8 cellular contexts compared by ENCODE assay signal in the genomic region with DNA sequence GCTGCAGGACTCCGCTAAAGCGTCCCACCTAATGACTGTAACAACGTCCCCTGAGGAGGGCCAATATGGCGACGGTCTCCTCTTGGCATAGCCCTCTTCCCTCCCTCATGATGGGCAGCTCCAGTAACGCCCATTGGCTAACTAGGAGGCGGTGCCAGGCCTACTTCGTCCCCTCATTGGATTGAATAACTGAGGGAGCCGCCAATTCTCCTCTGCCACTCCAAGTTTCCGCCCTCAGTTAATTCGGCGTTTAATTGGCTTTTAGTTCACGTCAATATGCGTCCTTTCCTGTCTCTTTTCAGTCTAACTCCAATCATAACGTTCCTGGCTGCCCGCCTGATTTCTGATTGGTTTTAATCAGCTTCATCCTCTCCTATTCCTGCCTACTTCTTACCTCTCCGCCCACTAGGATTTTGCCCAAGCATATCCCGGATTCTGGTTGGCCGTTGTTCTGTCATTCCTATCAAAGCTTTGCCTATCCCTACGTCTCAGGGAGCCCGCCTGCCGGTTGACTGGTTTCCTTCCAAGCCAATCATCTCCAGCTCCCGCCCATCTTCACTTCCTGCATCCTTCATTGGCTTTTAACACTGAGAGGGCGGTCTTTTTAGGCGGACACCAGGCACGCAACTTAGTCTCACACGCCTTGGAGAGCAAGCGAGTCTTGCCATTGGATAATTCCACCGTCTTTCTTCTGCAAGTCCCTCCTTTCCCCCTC. TPM values are rescaled to one million over a fixed set of nuclear protein-coding genes. Genes with fewer than 3 reads are reported as not detected.
DNase-seq lines count a peak whose midpoint lies in the region; ATAC-seq and TF ChIP-seq lines count a peak whose summit lies in the region.

No MANE protein-coding gene starts in this region.

- peaks cover 42% of the 10 kb centered on the region for H3K4me1 ChIP-seq in CD8-positive, alpha-beta memory T cell (ENCODE audit: insufficient read depth, low read length)
- H3K4me1 ChIP-seq in lower lobe of right lung, result peaks cover 46% of the 10 kb centered on the region

- CTCF ChIA-PET in CD8-positive, alpha-beta memory T cell (lab: Charles Lee), result interaction anchor here (0.7 to 2.1 kb wide), 10 partner anchors 10 to 366 kb away, joined by 3 to 13 read pairs (median 4); a partner anchor contains a TSS
- CTCF ChIA-PET in activated CD4-positive, alpha-beta memory T cell treated with anti-CD3 and anti-CD28 coated beads for 36 hours (lab: Charles Lee), result interaction anchor here (0.6 to 7.3 kb wide), 10 partner anchors 25 to 122 kb away, joined by 3 to 82 read pairs (median 4); a partner anchor contains a TSS

- peak in 4 of 5 donors; percentile 83 to 100 (median 99) for DNase-seq in CD8-positive, alpha-beta memory T cell
- DNase-seq in NCI-H82 (lab: John Stamatoyannopoulos, UW) (peak; percentile 100), lower lobe of right lung (peak; percentile 98)
- DNase-seq in activated CD4-positive, alpha-beta memory T cell treated with anti-CD3 and anti-CD28 coated beads for 36 hours, result peak; percentile 99
- DNase-seq in effector CD8-positive, alpha-beta T cell (lab: John Stamatoyannopoulos, UW), result peak; percentile 99
- peak; percentile 70 to 99 (median 97) for DNase-seq in stimulated activated CD4-positive, alpha-beta T cell treated with anti-CD3 and anti-CD28 coated beads, TNF-alpha, amount 100 ng/mL, for 1 hour (ENCODE audit: low read depth in 3 of 3, low spot score in 1 of 3)

- H3K9me3 Mint-ChIP-seq in CD8-positive, alpha-beta memory T cell, result no peaks in the 10 kb centered on the region
- H3K9me3 Mint-ChIP-seq in activated CD4-positive, alpha-beta memory T cell treated with anti-CD3 and anti-CD28 coated beads for 36 hours, result no peaks in the 10 kb centered on the region

- H3K36me3 ChIP-seq in CD8-positive, alpha-beta memory T cell (ENCODE audit: insufficient read depth, low read length), result peaks cover 26% of the 10 kb centered on the region
- peaks cover 35% of the 10 kb centered on the region for H3K36me3 ChIP-seq in lower lobe of right lung

- H3K27me3 Mint-ChIP-seq in CD8-positive, alpha-beta memory T cell, result no peaks in the 10 kb centered on the region
- H3K27me3 Mint-ChIP-seq in activated CD4-positive, alpha-beta memory T cell treated with anti-CD3 and anti-CD28 coated beads for 36 hours, result no peaks in the 10 kb centered on the region

- peaks cover 30 to 37% (median 36%) of the 10 kb centered on the region in 3 donors for H3K4me1 Mint-ChIP-seq in CD8-positive, alpha-beta memory T cell
- peaks cover 36% of the 10 kb centered on the region for H3K4me1 Mint-ChIP-seq in activated CD4-positive, alpha-beta memory T cell treated with anti-CD3 and anti-CD28 coated beads for 36 hours (ENCODE audit: low read depth)

- no peaks in the 10 kb centered on the region for H3K27me3 ChIP-seq in CD8-positive, alpha-beta memory T cell (ENCODE audit: insufficient read depth, low read length, poor library complexity, severe bottlenecking)
- H3K27me3 ChIP-seq in lower lobe of right lung (ENCODE audit: low read depth), result no peaks in the 10 kb centered on the region

- peak overlapping the region; percentile 73 for H3K27ac ChIP-seq in CD8-positive, alpha-beta memory T cell (ENCODE audit: low read depth, low read length)
- H3K27ac ChIP-seq in lower lobe of right lung, result peak overlapping the region; percentile 96

- no peaks in the 10 kb centered on the region for H3K9me3 ChIP-seq in CD8-positive, alpha-beta memory T cell (ENCODE audit: low read length)
- H3K9me3 ChIP-seq in lower lobe of right lung, result no peaks in the 10 kb centered on the region

- no peak overlapping the region for H3K27ac Mint-ChIP-seq in CD8-positive, alpha-beta memory T cell
- no peak overlapping the region for H3K27ac Mint-ChIP-seq in activated CD4-positive, alpha-beta memory T cell treated with anti-CD3 and anti-CD28 coated beads for 36 hours

- intact Hi-C loops in activated CD4-positive, alpha-beta memory T cell treated with anti-CD3 and anti-CD28 coated beads for 36 hours (cut with micrococcal nuclease), result loop anchor here (1.0 to 5.0 kb wide), 6 partner anchors 42 to 372 kb away; a partner anchor contains a TSS
- intact Hi-C loops in lower lobe of right lung (cut with DNase I), result no loop called here

- no peak for TF ChIP-seq CTCF in lower lobe of right lung (IDR thresholded peaks at IDR 0.05)

- peak overlapping the region; percentile 63 for H3K4me3 ChIP-seq in CD8-positive, alpha-beta memory T cell (ENCODE audit: low read length)
- H3K4me3 ChIP-seq in lower lobe of right lung, result peak overlapping the region; percentile 65

- H3K4me3 Mint-ChIP-seq in CD8-positive, alpha-beta memory T cell, result no peak overlapping the region
- no peak overlapping the region for H3K4me3 Mint-ChIP-seq in activated CD4-positive, alpha-beta memory T cell treated with anti-CD3 and anti-CD28 coated beads for 36 hours

- H3K36me3 Mint-ChIP-seq in CD8-positive, alpha-beta memory T cell, result peaks cover 6 to 33% (median 7%) of the 10 kb centered on the region in 3 donors
- H3K36me3 Mint-ChIP-seq in activated CD4-positive, alpha-beta memory T cell treated with anti-CD3 and anti-CD28 coated beads for 36 hours, result peaks cover 33% of the 10 kb centered on the region

- POLR2A ChIA-PET in CD8-positive, alpha-beta memory T cell (lab: Charles Lee), result interaction anchor here (0.6 to 2.7 kb wide), 14 partner anchors 9 to 374 kb away, joined by 3 to 31 read pairs (median 6); a partner anchor contains a TSS
- POLR2A ChIA-PET in activated CD4-positive, alpha-beta memory T cell treated with anti-CD3 and anti-CD28 coated beads for 36 hours (lab: Charles Lee), result interaction anchor here (0.9 to 1.6 kb wide), 8 partner anchors 13 to 121 kb away, joined by 3 to 7 read pairs (median 6); a partner anchor contains a TSS

- peak; percentile 77 for ATAC-seq in GM19455 (IDR thresholded peaks at IDR 0.05; ENCODE audit: unreplicated experiment)
- peak; percentile 59 for ATAC-seq in HG03575 (IDR thresholded peaks at IDR 0.05; ENCODE audit: extremely low read depth, insufficient number of reproducible peaks, low FRiP score, unreplicated experiment)
- ATAC-seq in lower lobe of right lung, result peak; percentile 89 to 94

RNA-seq across cellular contexts. Expression of a gene that starts 0.4 kb away (rescaled TPM):
- 10 to 100 TPM; 61.1 to 63.3 TPM for total RNA-seq in CD8-positive, alpha-beta memory T cell
- polyA plus RNA-seq in CD8-positive, alpha-beta memory T cell, result 6.6 TPM
- total RNA-seq in activated CD4-positive, alpha-beta memory T cell treated with anti-CD3 and anti-CD28 coated beads for 36 hours, result 10 to 100 TPM; 66.1 to 72.8 TPM
- 91.1 TPM for total RNA-seq in lower lobe of right lung

RNA-seq across cellular contexts. Expression of a gene that starts 43.4 kb away (rescaled TPM):
- total RNA-seq in CD8-positive, alpha-beta memory T cell, result not detected
- polyA plus RNA-seq in CD8-positive, alpha-beta memory T cell, result not detected
- not detected for total RNA-seq in activated CD4-positive, alpha-beta memory T cell treated with anti-CD3 and anti-CD28 coated beads for 36 hours
- not detected for total RNA-seq in lower lobe of right lung

RNA-seq across cellular contexts. Expression of a gene that starts 44.1 kb away (rescaled TPM):
- total RNA-seq in CD8-positive, alpha-beta memory T cell, result not detected
- polyA plus RNA-seq in CD8-positive, alpha-beta memory T cell, result not detected
- not detected for total RNA-seq in activated CD4-positive, alpha-beta memory T cell treated with anti-CD3 and anti-CD28 coated beads for 36 hours
- 1.2 TPM for total RNA-seq in lower lobe of right lung

RNA-seq across cellular contexts. Expression of a gene that starts 58.1 kb away (rescaled TPM):
- 10 to 100 TPM; 77.9 to 79.7 TPM for total RNA-seq in CD8-positive, alpha-beta memory T cell
- 38.9 TPM for polyA plus RNA-seq in CD8-positive, alpha-beta memory T cell
- 10 to 100 TPM; 74.5 to 80.7 TPM for total RNA-seq in activated CD4-positive, alpha-beta memory T cell treated with anti-CD3 and anti-CD28 coated beads for 36 hours
- total RNA-seq in lower lobe of right lung, result 45.2 TPM

Comparison
In these comparisons a context has a peak if more than half of its experiments do, and no peak if none do; other contexts are left out.
1. Peak in every context shown above with its lines: DNase-seq, ATAC-seq, H3K4me3 ChIP-seq and H3K27ac ChIP-seq.